ENCODE assay signal across 1 cellular context in genomic region chr14:92748259-92749016, GRCh38.
TF ChIP-seq lines count a peak whose summit lies in the region.

TSS of gene LGMN (minus strand) at chr14:92748627. CDS start at chr14:92732786, 15,841 bp downstream.

TF ChIP-seq in SK-N-SH, 30 proteins besides CTCF, POLR2A, EP300 and RAD21 (continued from another document):
- no peak for TF ChIP-seq REST (IDR thresholded peaks at IDR 0.05; ENCODE audit: low read depth, low read length)
- TF ChIP-seq POLR2AphosphoS5 (IDR thresholded peaks at IDR 0.05; ENCODE audit: low read depth, low read length) = peak; percentile 94
- no peak for TF ChIP-seq FOXJ3 (CRISPR knock-in tag; IDR thresholded peaks at IDR 0.05)
- TF ChIP-seq, protein P1, sequence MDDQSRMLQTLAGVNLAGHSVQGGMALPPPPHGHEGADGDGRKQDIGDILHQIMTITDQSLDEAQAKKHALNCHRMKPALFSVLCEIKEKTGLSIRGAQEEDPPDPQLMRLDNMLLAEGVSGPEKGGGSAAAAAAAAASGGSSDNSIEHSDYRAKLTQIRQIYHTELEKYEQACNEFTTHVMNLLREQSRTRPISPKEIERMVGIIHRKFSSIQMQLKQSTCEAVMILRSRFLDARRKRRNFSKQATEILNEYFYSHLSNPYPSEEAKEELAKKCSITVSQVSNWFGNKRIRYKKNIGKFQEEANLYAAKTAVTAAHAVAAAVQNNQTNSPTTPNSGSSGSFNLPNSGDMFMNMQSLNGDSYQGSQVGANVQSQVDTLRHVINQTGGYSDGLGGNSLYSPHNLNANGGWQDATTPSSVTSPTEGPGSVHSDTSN (IDR thresholded peaks at IDR 0.05) = peak; percentile 21; the same call in 1 of the 2 replicates
- 0 out of 2 replicates have a peak, but pooled peaks have one; percentile 9 for TF ChIP-seq SIN3A (IDR thresholded peaks at IDR 0.05; ENCODE audit: borderline replicate concordance, low read depth, low read length)
- no peak for TF ChIP-seq NFIC (IDR thresholded peaks at IDR 0.05; ENCODE audit: borderline replicate concordance)
- no peak for TF ChIP-seq GABPA (IDR thresholded peaks at IDR 0.05; ENCODE audit: low read depth)
- TF ChIP-seq NRF1 (IDR thresholded peaks at IDR 0.05; ENCODE audit: low read depth, low read length) = peak; percentile 43; the same call in 1 of the 2 replicates
- TF ChIP-seq RXRA (IDR thresholded peaks at IDR 0.05; ENCODE audit: borderline replicate concordance, low read depth) = no peak
- TF ChIP-seq IRF3 (IDR thresholded peaks at IDR 0.05; ENCODE audit: low read depth, low read length) = no peak
- no peak for TF ChIP-seq FOSL2 (IDR thresholded peaks at IDR 0.05; ENCODE audit: borderline replicate concordance, low read depth)
- TF ChIP-seq, protein P2, sequence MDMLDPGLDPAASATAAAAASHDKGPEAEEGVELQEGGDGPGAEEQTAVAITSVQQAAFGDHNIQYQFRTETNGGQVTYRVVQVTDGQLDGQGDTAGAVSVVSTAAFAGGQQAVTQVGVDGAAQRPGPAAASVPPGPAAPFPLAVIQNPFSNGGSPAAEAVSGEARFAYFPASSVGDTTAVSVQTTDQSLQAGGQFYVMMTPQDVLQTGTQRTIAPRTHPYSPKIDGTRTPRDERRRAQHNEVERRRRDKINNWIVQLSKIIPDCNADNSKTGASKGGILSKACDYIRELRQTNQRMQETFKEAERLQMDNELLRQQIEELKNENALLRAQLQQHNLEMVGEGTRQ (IDR thresholded peaks at IDR 0.05; ENCODE audit: borderline replicate concordance, low read depth, low read length) = no peak
- no peak for TF ChIP-seq RCOR1 (IDR thresholded peaks at IDR 0.05; ENCODE audit: low read length)
- TF ChIP-seq MEF2A (IDR thresholded peaks at IDR 0.05; ENCODE audit: borderline replicate concordance, low read depth) = no peak
- TF ChIP-seq YY1 (IDR thresholded peaks at IDR 0.05; ENCODE audit: low read depth) = no peak
